In the genomic region with DNA sequence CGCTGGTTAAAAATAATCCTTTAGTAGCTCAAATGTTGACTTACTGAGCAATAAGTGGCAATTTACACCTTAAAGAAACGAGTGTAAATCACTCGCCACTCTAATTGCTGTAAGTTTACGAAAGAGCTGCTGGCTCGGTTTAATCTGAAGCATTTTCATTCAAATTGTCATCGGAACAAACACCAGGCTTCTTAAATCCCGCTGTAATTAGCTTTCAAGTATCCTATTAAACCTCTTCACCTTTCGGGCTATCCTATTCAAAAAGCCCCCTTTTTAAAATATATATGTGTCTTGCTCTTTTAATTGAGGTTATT, we compare ENCODE assay signal across 9 cellular contexts. TPM values are rescaled to one million over a fixed set of nuclear protein-coding genes. Genes with fewer than 3 reads are reported as not detected.
DNase-seq lines count a peak whose midpoint lies in the region; ATAC-seq, FAIRE-seq and TF ChIP-seq lines count a peak whose summit lies in the region.
"Had no signal": no experiment of that assay in that cellular context is flagged by ENCODE, and none has a peak within 500 bp of the region (broad histone marks: within the 10 kb centered on the region; RNA-seq: fewer than 3 reads in every experiment).

No MANE protein-coding gene starts in this region.

- H3K27me3 ChIP-seq in GM23338 (ENCODE audit: insufficient read depth) (peaks cover 98% of the 10 kb centered on the region), H1 (replicated peaks in 1 of 4; ENCODE audit: control insufficient read depth in 3 of 4, extremely low read depth in 1 of 4, insufficient read depth in 3 of 4, low read length in 3 of 4) (peaks cover 35 to 85% (median 63%) of the 10 kb centered on the region in 4 experiments; a peak in 6 of 7 replicates), osteoblast (ENCODE audit: insufficient read depth, low read length) (peaks cover 64% of the 10 kb centered on the region)

- H3K27me3 Mint-ChIP-seq in GM23338 (ENCODE audit: insufficient read depth, low read depth, poor library complexity), result peaks cover 82% of the 10 kb centered on the region

- H4K5ac ChIP-seq in H1 (ENCODE audit: insufficient read length, low read depth, low read length), result no peak overlapping the region

- ATAC-seq in GM23338, result no peak

- H4K20me1 ChIP-seq in GM23338 (replicated peaks; ENCODE audit: insufficient read depth) (no peaks in the 10 kb centered on the region), H1 (replicated peaks in 1 of 2; ENCODE audit: control insufficient read depth in 1 of 2, insufficient read depth in 2 of 2, low read length in 2 of 2) (peaks cover 2 to 5% of the 10 kb centered on the region in 2 experiments), osteoblast (ENCODE audit: insufficient read depth, low read length) (no peaks in the 10 kb centered on the region)

- H3K23me2 ChIP-seq in H1 (ENCODE audit: low read depth, low read length), result peaks cover 26% of the 10 kb centered on the region

- FAIRE-seq in H1 (lab: Jason Lieb, UNC), result no peak

- WGBS in H1 (ENCODE audit: extremely low coverage in 1 of 2, insufficient coverage in 1 of 2, insufficient read length in 1 of 2, insufficient replicate concordance in 2 of 2, low coverage in 1 of 2, low lambda C conversion rate in 2 of 2, missing lambda C conversion rate in 1 of 2), 2 experiments, result 1% methylated on average over 8 of the region's 8 CpGs; no CpG with 5 or more reads in 1 of the 2 experiments

- H3K4ac ChIP-seq in H1 (replicated peaks; ENCODE audit: insufficient read length, low read depth, low read length), result no peak overlapping the region

- H3K14ac ChIP-seq in H1 (ENCODE audit: insufficient read length), result no peak overlapping the region

- peak overlapping the region; percentile 83 for H3K4me3 Mint-ChIP-seq in GM23338

- H3K79me1 ChIP-seq in H1 (ENCODE audit: low read depth, low read length), result no peaks in the 10 kb centered on the region

- H2BK15ac ChIP-seq in H1 (ENCODE audit: low read length), result no peak overlapping the region

- H2BK5ac ChIP-seq in H1 (ENCODE audit: low read depth, low read length), result no peak overlapping the region

- no peak overlapping the region for H3K9ac ChIP-seq in H1 (replicated peaks in 1 of 4; ENCODE audit: extremely low read depth in 1 of 4, low read depth in 3 of 4, low read length in 3 of 4)

- no peak for TF ChIP-seq EP300 in H1 (IDR thresholded peaks at IDR 0.05; ENCODE audit: borderline replicate concordance in 1 of 2, low read depth in 2 of 2, low read length in 2 of 2)

- H3K56ac ChIP-seq in H1 (replicated peaks; ENCODE audit: insufficient read length, low read depth, low read length), result no peak overlapping the region

- no peak overlapping the region for H2BK12ac ChIP-seq in H1 (ENCODE audit: low read depth, low read length)

- no peak for TF ChIP-seq RAD21 in H1 (IDR thresholded peaks at IDR 0.05 in 1 of 2, conservative IDR thresholded peaks at IDR 0.05 in 1 of 2; ENCODE audit: low read depth in 2 of 2, low read length in 2 of 2)

- H3K9me2 ChIP-seq in GM23338 (ENCODE audit: insufficient read depth), result no peaks in the 10 kb centered on the region

- H3K27ac ChIP-seq in GM23338 (ENCODE audit: low read depth) (no peak overlapping the region), H1 (ENCODE audit: low read depth, low read length) (no peak overlapping the region), osteoblast (ENCODE audit: low read depth, low read length) (no peak overlapping the region)

- TF ChIP-seq CTCF in GM23338 (conservative IDR thresholded peaks at IDR 0.05; ENCODE audit: low read depth in 2 of 2) (no peak), H1 (IDR thresholded peaks at IDR 0.05; ENCODE audit: control extremely low read depth in 1 of 3, insufficient read depth in 1 of 3, low read depth in 1 of 3, low read length in 3 of 3) (no peak), osteoblast (IDR thresholded peaks at IDR 0.05; ENCODE audit: extremely low read depth, low read depth, low read length) (no peak)

- H3K27ac Mint-ChIP-seq in GM23338, result no peak overlapping the region

- POLR2A ChIA-PET in H1 (lab: Charles Lee; ENCODE audit: partially characterized antibody), result interaction anchor here (0.9 to 1.4 kb wide), 3 partner anchors 57 to 261 kb away, joined by 3 read pairs; no protein-coding TSS in a partner anchor

- no peak overlapping the region for H3K18ac ChIP-seq in H1 (ENCODE audit: extremely low read depth, low read length)

- no peaks in the 10 kb centered on the region for H3K79me2 ChIP-seq in GM23338 (replicated peaks; ENCODE audit: insufficient read depth)
- no peaks in the 10 kb centered on the region for H3K79me2 ChIP-seq in H1 (ENCODE audit: control insufficient read depth in 1 of 2, insufficient read depth in 2 of 2, low read length in 2 of 2)
- no peaks in the 10 kb centered on the region for H3K79me2 ChIP-seq in osteoblast (ENCODE audit: insufficient read depth, low read length)

- H2BK120ac ChIP-seq in H1 (replicated peaks; ENCODE audit: low read depth, low read length), result no peak overlapping the region

- H3K36me3 ChIP-seq in GM23338 (ENCODE audit: insufficient read depth) (no peaks in the 10 kb centered on the region), H1 (ENCODE audit: control insufficient read depth in 2 of 4, insufficient read depth in 4 of 4, low read length in 3 of 4) (no peaks in the 10 kb centered on the region), osteoblast (ENCODE audit: insufficient read depth, low read length) (no peaks in the 10 kb centered on the region)

- no peak overlapping the region for H4K8ac ChIP-seq in H1 (ENCODE audit: extremely low read depth, insufficient read depth, low read length)

- no peak overlapping the region for H3K23ac ChIP-seq in H1 (ENCODE audit: insufficient read length)

- H3K4me3 ChIP-seq in GM23338 (peak overlapping the region; percentile 75), H1 (ENCODE audit: extremely low read depth in 1 of 4, insufficient read depth in 2 of 4, low read depth in 3 of 4, low read length in 4 of 4) (peak overlapping the region; percentile 49 to 70 (median 57); a peak in 7 of 8 replicates), osteoblast (ENCODE audit: insufficient read depth, low read length) (peak overlapping the region; percentile 53)

- H2AFZ ChIP-seq in GM23338, result no peak overlapping the region
- H2AFZ ChIP-seq in H1 (ENCODE audit: low read length), result no peak overlapping the region
- no peak overlapping the region for H2AFZ ChIP-seq in osteoblast (ENCODE audit: low read length)

- no peak for TF ChIP-seq POLR2A in H1 (IDR thresholded peaks at IDR 0.05; ENCODE audit: control extremely low read depth in 1 of 2, low read depth in 2 of 2, low read length in 2 of 2)

- peaks cover 9% of the 10 kb centered on the region for H3F3A ChIP-seq in GM23338 (replicated peaks; ENCODE audit: low read depth)

- no peak overlapping the region for H2BK20ac ChIP-seq in H1 (ENCODE audit: low read length)

- DNase-seq in GM23338 (ENCODE audit: low spot score), result peak; percentile 53
- peak; percentile 42 for DNase-seq in NCI-H2081 treated with DMSO at 0.1 percent for 48 hours (lab: John Stamatoyannopoulos, UW)
- DNase-seq in H1 (ENCODE audit: low read depth in 1 of 2, low spot score in 2 of 2), result no peak
- DNase-seq in osteoblast (ENCODE audit: insufficient read length, low spot score, missing footprints), result peak; percentile 58
- DNase-seq in HPDE6-E6E7 (ENCODE audit: extremely low spot score), result no peak
- no peak for DNase-seq in SIG-M5 (lab: John Stamatoyannopoulos, UW)
- DNase-seq in SW480 (ENCODE audit: low spot score), result no peak
- DNase-seq in NCI-H1694 treated with DMSO at 0.1 percent for 48 hours (lab: John Stamatoyannopoulos, UW), result no peak
- DNase-seq: anterior cingulate cortex had no signal

- no peak overlapping the region for H2AK5ac ChIP-seq in H1 (ENCODE audit: low read depth, low read length)

- no peaks in the 10 kb centered on the region; the same call in 2 of the 3 replicates for H3K9me3 Mint-ChIP-seq in GM23338

- H3K36me3 Mint-ChIP-seq in GM23338 (ENCODE audit: low read depth), result no peaks in the 10 kb centered on the region

- CTCF ChIA-PET in H1 (lab: Charles Lee; ENCODE audit: partially characterized antibody), result interaction anchor here (0.6 to 7.9 kb wide), 10 partner anchors 12 to 436 kb away, joined by 3 to 39 read pairs (median 3); no protein-coding TSS in a partner anchor

- no peak overlapping the region for H4K91ac ChIP-seq in H1 (replicated peaks; ENCODE audit: insufficient read length, low read length)

- H3K9me3 ChIP-seq in H1 (ENCODE audit: insufficient read depth in 2 of 2, low read depth in 1 of 2, low read length in 1 of 2) (no peaks in the 10 kb centered on the region), osteoblast (ENCODE audit: low read depth, low read length) (no peaks in the 10 kb centered on the region)

- H3K4me1 ChIP-seq in GM23338 (ENCODE audit: insufficient read depth) (peaks cover 72% of the 10 kb centered on the region), H1 (replicated peaks in 1 of 4; ENCODE audit: control insufficient read depth in 3 of 4, insufficient read depth in 4 of 4, low read length in 3 of 4) (peaks cover 10 to 39% (median 18%) of the 10 kb centered on the region in 4 experiments), osteoblast (ENCODE audit: insufficient read depth, low read length) (no peaks in the 10 kb centered on the region)

- H3K4me2 ChIP-seq in GM23338, result peak overlapping the region; percentile 81
- peak overlapping the region; percentile 96 to 98 for H3K4me2 ChIP-seq in H1 (ENCODE audit: insufficient read depth in 1 of 2, low read depth in 2 of 2, low read length in 2 of 2)
- peak overlapping the region; percentile 48 for H3K4me2 ChIP-seq in osteoblast (ENCODE audit: insufficient read depth, low read length)

- peaks cover 69% of the 10 kb centered on the region for H3K4me1 Mint-ChIP-seq in GM23338

TF ChIP-seq in GM23338, 12 proteins besides CTCF, POLR2A, EP300 and RAD21 (continues in another document):
- TF ChIP-seq ZNF114 (CRISPR knock-in tag; IDR thresholded peaks at IDR 0.05), result no peak

TF ChIP-seq in H1, 55 proteins besides CTCF, POLR2A, EP300 and RAD21:
- no peak for TF ChIP-seq SIX5 (IDR thresholded peaks at IDR 0.05; ENCODE audit: low read depth, low read length)
- no peak for TF ChIP-seq SIRT6 (IDR thresholded peaks at IDR 0.05; ENCODE audit: low read length)
- TF ChIP-seq SIN3A (conservative IDR thresholded peaks at IDR 0.05 in 1 of 2, IDR thresholded peaks at IDR 0.05 in 1 of 2; ENCODE audit: low read depth in 1 of 2, low read length in 2 of 2), result no peak
- TF ChIP-seq EGR1 (IDR thresholded peaks at IDR 0.05; ENCODE audit: borderline replicate concordance, low read depth, low read length), result no peak

RNA-seq across cellular contexts. Expression of gene LHX8, which starts 1.6 kb away (rescaled TPM):
- 0.27 and 0.73 TPM in 2 replicates for total RNA-seq in GM23338 (2014; rRNA removed; shearing (Covaris generic))
- polyA plus RNA-seq in GM23338 (2016; fragmentation: Nextera tagmentation; extraction: Ambion mirVana), result 0.68 and 0.77 TPM in 2 replicates
- 1.2 and 1.5 TPM in 2 replicates for total RNA-seq in H1 (2021; fragmentation: NEBNext Ultra II Directional; extraction: Animal tissue kit (Norgen Biotek cat#: 25700))
- polyA plus RNA-seq in H1 (2011; rRNA removed), result 0.25 and 0.50 TPM in 2 replicates
- 0.65 TPM for polyA plus RNA-seq in H1 (2011; cell fraction: cytosol; rRNA removed)
- polyA plus RNA-seq in H1 (2011; cell fraction: nucleus; rRNA removed), result 0.63 TPM
- polyA plus RNA-seq in H1 (2012, experiment 1 of 2), result 0.24 to 0.64 TPM (median 0.39 TPM) in 4 replicates
- 0.35 TPM for polyA plus RNA-seq in H1 (2012, experiment 2 of 2)
- 1.5 TPM for polyA plus RNA-seq in H1 (2013, experiment 1 of 2)
- polyA plus RNA-seq in H1 (2013, experiment 2 of 2), result 1.2 TPM
- polyA minus RNA-seq in H1 (2011; rRNA and poly(A)+ RNA removed), result 0.73 and 1.1 TPM in 2 replicates
- polyA minus RNA-seq in H1 (2011; cell fraction: cytosol; rRNA and poly(A)+ RNA removed), result not detected
- 0.40 TPM for polyA minus RNA-seq in H1 (2011; cell fraction: nucleus; rRNA and poly(A)+ RNA removed)
- total RNA-seq in osteoblast, result not detected in 2 replicates

Comparison
In these comparisons a context has a peak if more than half of its experiments do, and no peak if none do; other contexts are left out.
1. DNase-seq: peak in GM23338 (single experiment), NCI-H2081 treated with DMSO at 0.1 percent for 48 hours (single experiment) and osteoblast (single experiment); none in H1 (0 of 2), HPDE6-E6E7 (single experiment), SIG-M5 (single experiment), SW480 (single experiment) and NCI-H1694 treated with DMSO at 0.1 percent for 48 hours (single experiment).
2. Peak in every context shown above with its lines, with median percentiles within 50 percentile points of each other: H3K4me2 ChIP-seq and H3K4me3 ChIP-seq.